ENCODE assay signal across 13 cellular contexts in genomic region chr22:23192133-23192532, GRCh38. TPM values are rescaled to one million over a fixed set of nuclear protein-coding genes. Genes with fewer than 3 reads are reported as not detected.
DNase-seq lines count a peak whose midpoint lies in the region; ATAC-seq, FAIRE-seq and TF ChIP-seq lines count a peak whose summit lies in the region.
"Had no signal": no experiment of that assay in that cellular context is flagged by ENCODE, and none has a peak within 500 bp of the region (broad histone marks: within the 10 kb centered on the region; RNA-seq: fewer than 3 reads in every experiment).

No MANE protein-coding gene starts in this region.

- POLR2A ChIA-PET in H1 (lab: Charles Lee; ENCODE audit: partially characterized antibody) = interaction anchor here (0.7 to 1.8 kb wide), 4 partner anchors 9 to 164 kb away, joined by 3 to 4 read pairs (median 3); partner anchors contain the start of gene BCR

- H2BK12ac ChIP-seq in H1 (ENCODE audit: low read depth, low read length) = no peak overlapping the region

- no peak overlapping the region for H2BK120ac ChIP-seq in H1 (replicated peaks; ENCODE audit: low read depth, low read length)

- H3K36me3 ChIP-seq in H1 (ENCODE audit: control insufficient read depth in 2 of 4, insufficient read depth in 4 of 4, low read length in 3 of 4) (no peaks in the 10 kb centered on the region), tibial artery (peaks cover 0 to 10% (median 6%) of the 10 kb centered on the region in 3 donors)

- no peak for ATAC-seq in GM21515 (IDR thresholded peaks at IDR 0.05; ENCODE audit: unreplicated experiment)
- ATAC-seq: activated naive CD8-positive, alpha-beta T cell treated with anti-CD3 and anti-CD28 coated beads, Interleukin-2, amount 50 U/mL, for 24 hours had no signal

- no peak overlapping the region for H4K5ac ChIP-seq in H1 (ENCODE audit: insufficient read length, low read depth, low read length)

- intact Hi-C loops in tibial artery (cut with DNase I; ENCODE audit: low total_unique reads) = loop anchor here (10.0 kb wide), 1 partner anchor 53 kb away; no protein-coding TSS in a partner anchor

- H2AFZ ChIP-seq in H1 (ENCODE audit: low read length) = no peak overlapping the region

- no peak overlapping the region for H3K4ac ChIP-seq in H1 (replicated peaks; ENCODE audit: insufficient read length, low read depth, low read length)

- TF ChIP-seq CTCF in H1 (IDR thresholded peaks at IDR 0.05; ENCODE audit: control extremely low read depth in 1 of 3, insufficient read depth in 1 of 3, low read depth in 1 of 3, low read length in 3 of 3) (no peak), tibial artery (IDR thresholded peaks at IDR 0.05) (no peak)

- H4K20me1 ChIP-seq in H1 (replicated peaks in 1 of 2; ENCODE audit: control insufficient read depth in 1 of 2, insufficient read depth in 2 of 2, low read length in 2 of 2) = peaks cover 33 to 49% of the 10 kb centered on the region in 2 experiments

- H3K79me2 ChIP-seq in H1 (ENCODE audit: control insufficient read depth in 1 of 2, insufficient read depth in 2 of 2, low read length in 2 of 2) = peaks cover 30 to 96% of the 10 kb centered on the region in 2 experiments

- DNase-seq in NCI-H82 (lab: John Stamatoyannopoulos, UW) (peak; percentile 8), NCI-H82 treated with DMSO at 0.1 percent for 48 hours (lab: John Stamatoyannopoulos, UW; ENCODE audit: unreplicated experiment) (no peak), NCI-H2227 (lab: John Stamatoyannopoulos, UW; ENCODE audit: unreplicated experiment) (peak; percentile 18), H1 (ENCODE audit: low read depth in 1 of 2, low spot score in 2 of 2) (no peak), renal cortical epithelial cell (ENCODE audit: low read depth) (peak; percentile 53), hepatic stellate cell (ENCODE audit: low spot score) (no peak), tibial artery (no peak)
- DNase-seq: activated naive CD8-positive, alpha-beta T cell treated with anti-CD3 and anti-CD28 coated beads, Interleukin-2, amount 50 U/mL, for 24 hours; effector memory CD4-positive, alpha-beta T cell; SW 1271 had no signal

- CTCF ChIA-PET in H1 (lab: Charles Lee; ENCODE audit: partially characterized antibody) = interaction anchor here (0.6 to 24.3 kb wide), 4 partner anchors 9 to 450 kb away, joined by 3 to 358 read pairs (median 5); no protein-coding TSS in a partner anchor

- no peak overlapping the region for H4K8ac ChIP-seq in H1 (ENCODE audit: extremely low read depth, insufficient read depth, low read length)

- no peak for TF ChIP-seq RAD21 in H1 (IDR thresholded peaks at IDR 0.05 in 1 of 2, conservative IDR thresholded peaks at IDR 0.05 in 1 of 2; ENCODE audit: low read depth in 2 of 2, low read length in 2 of 2)

- H2BK20ac ChIP-seq in H1 (ENCODE audit: low read length) = no peak overlapping the region

- WGBS in H1 (ENCODE audit: extremely low coverage in 1 of 2, insufficient coverage in 1 of 2, insufficient read length in 1 of 2, insufficient replicate concordance in 2 of 2, low coverage in 1 of 2, low lambda C conversion rate in 2 of 2, missing lambda C conversion rate in 1 of 2), 2 experiments = 75% methylated on average over 5 of the region's 5 CpGs; no CpG with 5 or more reads in 1 of the 2 experiments

- no peaks in the 10 kb centered on the region for H3K27me3 ChIP-seq in H1 (replicated peaks in 1 of 4; ENCODE audit: control insufficient read depth in 3 of 4, extremely low read depth in 1 of 4, insufficient read depth in 3 of 4, low read length in 3 of 4)
- H3K27me3 ChIP-seq in tibial artery = no peaks in the 10 kb centered on the region

- H3K27ac ChIP-seq in H1 (ENCODE audit: low read depth, low read length) (0 out of 2 replicates have a peak overlapping the region, but pooled peaks have one; percentile 16), tibial artery (no peak overlapping the region)

- TF ChIP-seq POLR2A in H1 (IDR thresholded peaks at IDR 0.05; ENCODE audit: control extremely low read depth in 1 of 2, low read depth in 2 of 2, low read length in 2 of 2) = peak in 1 of 2 experiments; percentile 45; a peak in 1 of 3 replicates

- no peak overlapping the region for H2AK5ac ChIP-seq in H1 (ENCODE audit: low read depth, low read length)

- H3K4me1 ChIP-seq in H1 (replicated peaks in 1 of 4; ENCODE audit: control insufficient read depth in 3 of 4, insufficient read depth in 4 of 4, low read length in 3 of 4) (peaks cover 7 to 23% (median 14%) of the 10 kb centered on the region in 4 experiments; a peak in 6 of 7 replicates), tibial artery (peaks cover 0 to 78% (median 30%) of the 10 kb centered on the region in 4 donors)

- H3K18ac ChIP-seq in H1 (ENCODE audit: extremely low read depth, low read length) = no peak overlapping the region

- no peak overlapping the region for H2BK5ac ChIP-seq in H1 (ENCODE audit: low read depth, low read length)

- FAIRE-seq in H1 (lab: Jason Lieb, UNC) = no peak

- no peak overlapping the region for H4K91ac ChIP-seq in H1 (replicated peaks; ENCODE audit: insufficient read length, low read length)

- no peak overlapping the region for H3K4me3 ChIP-seq in H1 (ENCODE audit: extremely low read depth in 1 of 4, insufficient read depth in 2 of 4, low read depth in 3 of 4, low read length in 4 of 4)
- no peak overlapping the region for H3K4me3 ChIP-seq in tibial artery

- H3K56ac ChIP-seq in H1 (replicated peaks; ENCODE audit: insufficient read length, low read depth, low read length) = no peak overlapping the region

- TF ChIP-seq EP300 in H1 (IDR thresholded peaks at IDR 0.05; ENCODE audit: borderline replicate concordance in 1 of 2, low read depth in 2 of 2, low read length in 2 of 2) = no peak

- no peak overlapping the region for H3K14ac ChIP-seq in H1 (ENCODE audit: insufficient read length)

- H3K9ac ChIP-seq in H1 (replicated peaks in 1 of 4; ENCODE audit: extremely low read depth in 1 of 4, low read depth in 3 of 4, low read length in 3 of 4) = no peak overlapping the region

- H3K9me3 ChIP-seq in H1 (ENCODE audit: insufficient read depth in 2 of 2, low read depth in 1 of 2, low read length in 1 of 2) (no peaks in the 10 kb centered on the region), tibial artery (no peaks in the 10 kb centered on the region)

- H3K23me2 ChIP-seq in H1 (ENCODE audit: low read depth, low read length) = no peaks in the 10 kb centered on the region

- H3K79me1 ChIP-seq in H1 (ENCODE audit: low read depth, low read length) = peaks cover 15% of the 10 kb centered on the region

- no peak overlapping the region for H2BK15ac ChIP-seq in H1 (ENCODE audit: low read length)

- H3K4me2 ChIP-seq in H1 (ENCODE audit: insufficient read depth in 1 of 2, low read depth in 2 of 2, low read length in 2 of 2) = peak overlapping the region; percentile 9 to 12; a peak in 1 of 4 replicates

- H3K23ac ChIP-seq in H1 (ENCODE audit: insufficient read length) = no peak overlapping the region

TF ChIP-seq in H1, 55 proteins besides CTCF, POLR2A, EP300 and RAD21 (continues in another document):
- TF ChIP-seq TBP (IDR thresholded peaks at IDR 0.05; ENCODE audit: low read depth, low read length) (no peak), NRF1 (IDR thresholded peaks at IDR 0.05; ENCODE audit: low read depth, low read length) (no peak), SAP30 (IDR thresholded peaks at IDR 0.05; ENCODE audit: insufficient read depth, insufficient replicate concordance, low read length) (no peak), HDAC2 (IDR thresholded peaks at IDR 0.05; ENCODE audit: borderline replicate concordance in 1 of 2, low read depth in 2 of 2, low read length in 2 of 2) (no peak), RNF2 (IDR thresholded peaks at IDR 0.05; ENCODE audit: borderline replicate concordance, low read depth, low read length, missing control alignments, poor library complexity, severe bottlenecking) (no peak), MAX (IDR thresholded peaks at IDR 0.05) (no peak)

RNA-seq across cellular contexts. Expression of gene BCR, which starts 11.8 kb away (rescaled TPM):
- total RNA-seq in H1 (2021; fragmentation: NEBNext Ultra II Directional; extraction: Animal tissue kit (Norgen Biotek cat#: 25700)) = 122 and 130 TPM in 2 replicates
- 66.7 and 110 TPM in 2 replicates for polyA plus RNA-seq in H1 (2011; rRNA removed)
- polyA plus RNA-seq in H1 (2011; cell fraction: cytosol; rRNA removed) = 101 TPM
- polyA plus RNA-seq in H1 (2011; cell fraction: nucleus; rRNA removed) = 162 TPM
- 76.6 to 172 TPM (median 129 TPM) in 4 replicates for polyA plus RNA-seq in H1 (2012, experiment 1 of 2)
- 53.7 TPM for polyA plus RNA-seq in H1 (2012, experiment 2 of 2)
- polyA plus RNA-seq in H1 (2013, experiment 1 of 2) = 37.8 TPM
- 37.4 TPM for polyA plus RNA-seq in H1 (2013, experiment 2 of 2)
- 150 and 166 TPM in 2 replicates for polyA minus RNA-seq in H1 (2011; rRNA and poly(A)+ RNA removed)
- 183 TPM for polyA minus RNA-seq in H1 (2011; cell fraction: cytosol; rRNA and poly(A)+ RNA removed)
- polyA minus RNA-seq in H1 (2011; cell fraction: nucleus; rRNA and poly(A)+ RNA removed) = 71.0 TPM
- 34.9 and 109 TPM in 2 replicates for total RNA-seq in renal cortical epithelial cell

RNA-seq across cellular contexts. Expression of gene RAB36, which starts 46.9 kb away (rescaled TPM):
- 1.0 and 1.1 TPM in 2 replicates for total RNA-seq in H1 (2021; fragmentation: NEBNext Ultra II Directional; extraction: Animal tissue kit (Norgen Biotek cat#: 25700))
- polyA plus RNA-seq in H1 (2011; rRNA removed) = 1.4 and 1.5 TPM in 2 replicates
- polyA plus RNA-seq in H1 (2011; cell fraction: cytosol; rRNA removed) = 0.75 TPM
- 0.86 TPM for polyA plus RNA-seq in H1 (2011; cell fraction: nucleus; rRNA removed)
- polyA plus RNA-seq in H1 (2012, experiment 1 of 2) = 0.84 to 1.0 TPM (median 0.98 TPM) in 4 replicates
- polyA plus RNA-seq in H1 (2012, experiment 2 of 2) = 0.87 TPM
- 0.79 TPM for polyA plus RNA-seq in H1 (2013, experiment 1 of 2)
- polyA plus RNA-seq in H1 (2013, experiment 2 of 2) = 0.79 TPM
- polyA minus RNA-seq in H1 (2011; rRNA and poly(A)+ RNA removed) = 1.0 and 1.5 TPM in 2 replicates
- 0.44 TPM for polyA minus RNA-seq in H1 (2011; cell fraction: cytosol; rRNA and poly(A)+ RNA removed)
- 0.70 TPM for polyA minus RNA-seq in H1 (2011; cell fraction: nucleus; rRNA and poly(A)+ RNA removed)
- total RNA-seq in renal cortical epithelial cell = 2.1 and 17.1 TPM in 2 replicates

RNA-seq across cellular contexts. Expression of gene RSPH14, which starts 50.3 kb away (rescaled TPM):
- 0.84 TPM in 1 of 2 replicates, not detected in the other for total RNA-seq in H1 (2021; fragmentation: NEBNext Ultra II Directional; extraction: Animal tissue kit (Norgen Biotek cat#: 25700))
- polyA plus RNA-seq in H1 (2011; rRNA removed) = 0.28 and 0.30 TPM in 2 replicates
- 0.28 TPM for polyA plus RNA-seq in H1 (2011; cell fraction: cytosol; rRNA removed)
- 0.33 TPM for polyA plus RNA-seq in H1 (2011; cell fraction: nucleus; rRNA removed)
- 0.24 to 0.43 TPM (median 0.28 TPM) in 3 of 4 replicates, not detected in the other for polyA plus RNA-seq in H1 (2012, experiment 1 of 2)
- polyA plus RNA-seq in H1 (2012, experiment 2 of 2) = 0.22 TPM
- polyA plus RNA-seq in H1 (2013, experiment 1 of 2) = 0.10 TPM
- polyA plus RNA-seq in H1 (2013, experiment 2 of 2) = 0.13 TPM
- 0.13 and 0.39 TPM in 2 replicates for polyA minus RNA-seq in H1 (2011; rRNA and poly(A)+ RNA removed)
- not detected for polyA minus RNA-seq in H1 (2011; cell fraction: cytosol; rRNA and poly(A)+ RNA removed)
- polyA minus RNA-seq in H1 (2011; cell fraction: nucleus; rRNA and poly(A)+ RNA removed) = not detected
- 0.35 and 1.2 TPM in 2 replicates for total RNA-seq in renal cortical epithelial cell
- total RNA-seq: activated CD8-positive, alpha-beta memory T cell treated with anti-CD3 and anti-CD28 coated beads for 36 hours; NCI-H460 had no signal

Comparison
In these comparisons a context has a peak if more than half of its experiments do, and no peak if none do; other contexts are left out.
1. DNase-seq: peak in NCI-H82 (single experiment), NCI-H2227 (single experiment) and renal cortical epithelial cell (single experiment); none in NCI-H82 treated with DMSO at 0.1 percent for 48 hours (single experiment), H1 (0 of 2), hepatic stellate cell (single experiment) and tibial artery (0 of 2).